8 cellular contexts compared by ENCODE assay signal in the genomic region with DNA sequence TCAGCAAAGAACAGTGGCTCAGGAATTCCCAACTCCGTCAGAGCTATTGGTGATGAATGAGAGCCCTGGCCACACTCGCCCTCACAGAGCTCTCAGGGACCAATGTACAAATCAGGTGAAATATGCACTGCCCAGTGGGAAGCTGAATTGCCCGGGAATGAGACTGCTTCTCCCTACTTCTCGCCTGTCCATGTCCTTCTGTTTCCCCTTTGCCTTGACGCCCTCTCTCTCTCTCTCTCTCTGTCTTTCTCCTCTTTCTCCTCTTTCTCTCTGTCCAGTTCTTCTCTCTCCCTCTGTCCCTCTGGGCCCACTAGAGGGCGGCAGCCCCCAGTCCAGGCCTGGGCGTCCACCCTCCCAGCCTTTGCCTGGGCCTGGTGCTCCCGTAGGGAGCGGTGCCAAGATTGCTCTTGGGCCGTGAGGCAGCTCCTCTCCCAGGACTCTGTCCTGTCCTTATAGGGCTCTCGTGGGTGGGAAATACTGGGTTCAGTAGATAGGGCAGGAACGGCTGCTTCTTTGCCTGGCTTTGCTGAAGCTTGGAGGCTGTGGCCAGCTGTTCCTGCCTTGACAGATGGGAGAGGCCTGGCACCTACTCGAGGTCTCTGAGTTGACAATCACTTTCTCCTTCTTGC. TPM values are rescaled to one million over a fixed set of nuclear protein-coding genes. Genes with fewer than 3 reads are reported as not detected.
A peak's percentile ranks its signal among the peaks of the same experiment; 100 is the strongest.
DNase-seq lines count a peak whose midpoint lies in the region; ATAC-seq and TF ChIP-seq lines count a peak whose summit lies in the region.

No MANE protein-coding gene starts in this region.

- no peaks in the 10 kb centered on the region for H3K9me3 ChIP-seq in SJCRH30 (replicated peaks)
- no peaks in the 10 kb centered on the region for H3K9me3 ChIP-seq in naive thymus-derived CD4-positive, alpha-beta T cell (ENCODE audit: control insufficient read depth in 2 of 3, low read length in 3 of 3)

- H3K27me3 ChIP-seq in SJCRH30, result no peaks in the 10 kb centered on the region; the same call in 1 of the 2 replicates
- no peaks in the 10 kb centered on the region for H3K27me3 ChIP-seq in naive thymus-derived CD4-positive, alpha-beta T cell (ENCODE audit: control insufficient read depth in 2 of 2, insufficient read depth in 2 of 2, low read length in 2 of 2)

- CTCF ChIA-PET in naive thymus-derived CD4-positive, alpha-beta T cell (lab: Charles Lee), result no interaction called here

- ATAC-seq in HG02759 (IDR thresholded peaks at IDR 0.05; ENCODE audit: unreplicated experiment) (peak; percentile 47), GM18873 (IDR thresholded peaks at IDR 0.05; ENCODE audit: low FRiP score, unreplicated experiment) (no peak)
- peak; percentile 54 for ATAC-seq in naive thymus-derived CD4-positive, alpha-beta T cell

- no peak overlapping the region for H3K4me3 Mint-ChIP-seq in naive thymus-derived CD4-positive, alpha-beta T cell

- DNase-seq in C1 segment of cervical spinal cord (lab: John Stamatoyannopoulos, UW) (peak in 13 of 14 donors; percentile 9 to 83 (median 65)), SJCRH30 (peak; percentile 96 to 98), fibroblast of mammary gland (ENCODE audit: low read depth) (peak; percentile 88), GM19240 (ENCODE audit: insufficient read length, low spot score) (no peak)
- DNase-seq in naive thymus-derived CD4-positive, alpha-beta T cell, result no peak
- no peak for DNase-seq in stimulated activated CD4-positive, alpha-beta T cell treated with anti-CD3 and anti-CD28 coated beads, Interleukin-1b, Interleukin-23, amount 100 ng/mL, for 48 hours

- intact Hi-C loops in naive thymus-derived CD4-positive, alpha-beta T cell (cut with micrococcal nuclease), result no loop called here

- no peaks in the 10 kb centered on the region for H3K36me3 ChIP-seq in SJCRH30
- H3K36me3 ChIP-seq in naive thymus-derived CD4-positive, alpha-beta T cell (ENCODE audit: control insufficient read depth in 2 of 3, insufficient read depth in 3 of 3, low read length in 3 of 3), result no peaks in the 10 kb centered on the region

- peaks cover 7% of the 10 kb centered on the region for H3K4me1 ChIP-seq in SJCRH30
- no peaks in the 10 kb centered on the region for H3K4me1 ChIP-seq in naive thymus-derived CD4-positive, alpha-beta T cell (ENCODE audit: control insufficient read depth in 2 of 2, insufficient read depth in 2 of 2, low read length in 2 of 2)

- no peaks in the 10 kb centered on the region for H3K9me3 Mint-ChIP-seq in naive thymus-derived CD4-positive, alpha-beta T cell

- peak; percentile 94 for TF ChIP-seq CTCF in fibroblast of mammary gland (conservative IDR thresholded peaks at IDR 0.05; ENCODE audit: control insufficient read depth, insufficient read depth, low read depth, low read length)

- H3K36me3 Mint-ChIP-seq in naive thymus-derived CD4-positive, alpha-beta T cell, result no peaks in the 10 kb centered on the region

- H3K4me1 Mint-ChIP-seq in naive thymus-derived CD4-positive, alpha-beta T cell, result peaks cover 0 to 10% (median 0%) of the 10 kb centered on the region in 7 donors

- peaks cover 0 to 23% (median 0%) of the 10 kb centered on the region in 5 donors for H3K27me3 Mint-ChIP-seq in naive thymus-derived CD4-positive, alpha-beta T cell

- POLR2A ChIA-PET in naive thymus-derived CD4-positive, alpha-beta T cell (lab: Charles Lee), result no interaction called here

- no peak overlapping the region for H3K27ac Mint-ChIP-seq in naive thymus-derived CD4-positive, alpha-beta T cell

- H3K4me3 ChIP-seq in SJCRH30, result no peak overlapping the region
- no peak overlapping the region for H3K4me3 ChIP-seq in fibroblast of mammary gland (ENCODE audit: control insufficient read depth, low read depth, low read length)
- no peak overlapping the region for H3K4me3 ChIP-seq in naive thymus-derived CD4-positive, alpha-beta T cell (ENCODE audit: low read length)

- no peak overlapping the region for H3K27ac ChIP-seq in SJCRH30
- H3K27ac ChIP-seq in naive thymus-derived CD4-positive, alpha-beta T cell (ENCODE audit: low read depth, low read length), result no peak overlapping the region

RNA-seq across cellular contexts. Expression of gene PUM2, which starts 28.4 kb away (rescaled TPM):
- total RNA-seq in SJCRH30 (2014; rRNA removed; shearing (Covaris generic)), result 54.6 and 69.0 TPM in 2 replicates
- 100 to 1,000 TPM; 105 to 178 (median 137) TPM for total RNA-seq in naive thymus-derived CD4-positive, alpha-beta T cell
- polyA plus RNA-seq in naive thymus-derived CD4-positive, alpha-beta T cell, result 10 to 100 TPM; 19.2 to 20.1 TPM

Comparison
In these comparisons a context has a peak if more than half of its experiments do, and no peak if none do; other contexts are left out.
1. DNase-seq: peak in C1 segment of cervical spinal cord (13 of 14), SJCRH30 (2 of 2) and fibroblast of mammary gland (single experiment); none in naive thymus-derived CD4-positive, alpha-beta T cell (0 of 9), stimulated activated CD4-positive, alpha-beta T cell treated with anti-CD3 and anti-CD28 coated beads, Interleukin-1b, Interleukin-23, amount 100 ng/mL, for 48 hours (single experiment) and GM19240 (single experiment).